Comparison of ENCODE assay signal across 10 cellular contexts in genomic region chr3:114902691-114903101, GRCh38.
DNase-seq lines count a peak whose midpoint lies in the region; ATAC-seq and TF ChIP-seq lines count a peak whose summit lies in the region.
"Had no signal": no experiment of that assay in that cellular context is flagged by ENCODE, and none has a peak within 500 bp of the region (broad histone marks: within the 10 kb centered on the region; RNA-seq: fewer than 3 reads in every experiment).

No MANE protein-coding gene starts in this region.

- peaks cover 20% of the 10 kb centered on the region for H3F3A ChIP-seq in Loucy (ENCODE audit: low read depth)

- no peak for DNase-seq in activated T-cell treated with anti-CD3 and anti-CD28 coated beads, Interleukin-2, amount 50 U/mL, for 1 hour
- no peak for DNase-seq in RKO (ENCODE audit: low spot score)
- no peak for DNase-seq in NCI-H1930 (lab: John Stamatoyannopoulos, UW)
- no peak for DNase-seq in inferior parietal cortex (ENCODE audit: extremely low spot score)
- DNase-seq: activated T-cell treated with anti-CD3 and anti-CD28 coated beads, Interleukin-2, amount 50 U/mL, for 4 hours; naive B cell had no signal

- no peak for TF ChIP-seq EP300 in gastroesophageal sphincter (IDR thresholded peaks at IDR 0.05)

- no peak overlapping the region; the same call in 1 of the 2 replicates for H2AFZ ChIP-seq in Loucy (ENCODE audit: low read length)

- H3K27ac ChIP-seq in gastroesophageal sphincter (peak overlapping the region in 3 of 4 donors; percentile 7 to 52 (median 47)), rectal smooth muscle tissue (ENCODE audit: low read depth, low read length) (peak overlapping the region; percentile 40)

- no peaks in the 10 kb centered on the region for H4K20me1 ChIP-seq in Loucy (ENCODE audit: insufficient read depth, low read length, poor library complexity, severe bottlenecking)

- peaks cover 72% of the 10 kb centered on the region for H3K4me1 ChIP-seq in Loucy (ENCODE audit: insufficient read depth, low read length, poor library complexity, severe bottlenecking)
- peaks cover 0 to 49% (median 12%) of the 10 kb centered on the region in 3 donors for H3K4me1 ChIP-seq in gastroesophageal sphincter
- peaks cover 15% of the 10 kb centered on the region for H3K4me1 ChIP-seq in rectal smooth muscle tissue (ENCODE audit: control insufficient read depth, insufficient read depth, low read length)

- H3K27me3 ChIP-seq in Loucy (ENCODE audit: insufficient read depth, low read length, poor library complexity, severe bottlenecking) = no peaks in the 10 kb centered on the region
- H3K27me3 ChIP-seq in gastroesophageal sphincter = no peaks in the 10 kb centered on the region
- H3K27me3 ChIP-seq in rectal smooth muscle tissue (ENCODE audit: control insufficient read depth, insufficient read depth, low read length) = no peaks in the 10 kb centered on the region

- H3K4me3 ChIP-seq in Loucy (ENCODE audit: low read length, poor library complexity, severe bottlenecking) (no peak overlapping the region), gastroesophageal sphincter (no peak overlapping the region), rectal smooth muscle tissue (ENCODE audit: low read length) (no peak overlapping the region)

- no peaks in the 10 kb centered on the region for H3K79me2 ChIP-seq in Loucy (ENCODE audit: insufficient read depth, low read length)

- no peaks in the 10 kb centered on the region for H3K9me3 ChIP-seq in Loucy (ENCODE audit: insufficient read depth, low read depth, low read length)
- no peaks in the 10 kb centered on the region for H3K9me3 ChIP-seq in gastroesophageal sphincter

- H3K9me2 ChIP-seq in Loucy (replicated peaks; ENCODE audit: low read depth, low read length) = no peaks in the 10 kb centered on the region

- ATAC-seq in GM21447 (IDR thresholded peaks at IDR 0.05; ENCODE audit: unreplicated experiment) (peak; percentile 40), gastroesophageal sphincter (no peak)
- ATAC-seq: activated T-cell treated with anti-CD3 and anti-CD28 coated beads, Interleukin-2, amount 50 U/mL, for 4 hours had no signal

- H3K9ac ChIP-seq in Loucy (ENCODE audit: low read depth, low read length, poor library complexity, severe bottlenecking) (peak overlapping the region; percentile 70), rectal smooth muscle tissue (ENCODE audit: low read length) (no peak overlapping the region)

- TF ChIP-seq CTCF in Loucy (conservative IDR thresholded peaks at IDR 0.05; ENCODE audit: low read length) (no peak), gastroesophageal sphincter (IDR thresholded peaks at IDR 0.05) (no peak)

- TF ChIP-seq POLR2A in gastroesophageal sphincter (IDR thresholded peaks at IDR 0.05) = no peak

- H3K4me2 ChIP-seq in Loucy (ENCODE audit: low read depth, low read length, poor library complexity, severe bottlenecking) = peak overlapping the region; percentile 67

- H3K36me3 ChIP-seq in Loucy (ENCODE audit: insufficient read depth, low read length) (no peaks in the 10 kb centered on the region), gastroesophageal sphincter (no peaks in the 10 kb centered on the region), rectal smooth muscle tissue (ENCODE audit: control insufficient read depth, insufficient read depth, low read length) (no peaks in the 10 kb centered on the region)
